In genomic region chr12:68838046-68838886, GRCh38 we compare ENCODE assay signal across 3 cellular contexts.
TF ChIP-seq lines count a peak whose summit lies in the region.

No MANE protein-coding gene starts in this region.

TF ChIP-seq in GM12891, 5 proteins besides CTCF, POLR2A, EP300 and RAD21:
- TF ChIP-seq SPI1 (IDR thresholded peaks at IDR 0.05; ENCODE audit: low read depth, low read length) (no peak), POU2F2 (IDR thresholded peaks at IDR 0.05; ENCODE audit: low read depth, low read length) (no peak), TAF1 (IDR thresholded peaks at IDR 0.05; ENCODE audit: low read depth, low read length) (no peak), POLR2AphosphoS5 (IDR thresholded peaks at IDR 0.05; ENCODE audit: low read depth, low read length) (peak; percentile 65; the same call in 1 of the 2 replicates), PAX5 (IDR thresholded peaks at IDR 0.05; ENCODE audit: insufficient read depth, low read length, severe bottlenecking) (no peak)

TF ChIP-seq in K562, 482 proteins besides CTCF, POLR2A, EP300 and RAD21:
- TF ChIP-seq GTF3C2 (IDR thresholded peaks at IDR 0.05; ENCODE audit: borderline replicate concordance, extremely low read depth, insufficient read length) (no peak), ZNF696 (CRISPR knock-in tag; conservative IDR thresholded peaks at IDR 0.05) (no peak), ZNF655 (CRISPR knock-in tag; IDR thresholded peaks at IDR 0.05) (no peak), ZNF121 (CRISPR knock-in tag; conservative IDR thresholded peaks at IDR 0.05) (no peak), SIN3B (IDR thresholded peaks at IDR 0.05; ENCODE audit: low read depth) (no peak), ID3 (CRISPR knock-in tag; IDR thresholded peaks at IDR 0.05) (no peak), ID3 (tag; IDR thresholded peaks at IDR 0.05) (no peak), ERF (CRISPR knock-in tag; IDR thresholded peaks at IDR 0.05) (no peak), ATF1 (CRISPR knock-in tag; IDR thresholded peaks at IDR 0.05) (no peak), ATF1 (tag; IDR thresholded peaks at IDR 0.05) (no peak), SUPT5H (IDR thresholded peaks at IDR 0.05) (no peak), ATF6 (CRISPR knock-in tag; IDR thresholded peaks at IDR 0.05) (no peak), NEUROD1 (IDR thresholded peaks at IDR 0.05; ENCODE audit: borderline replicate concordance, low read depth, low read length, partially characterized antibody) (no peak), MAFG (tag; conservative IDR thresholded peaks at IDR 0.05) (no peak), ZNF3 (CRISPR knock-in tag; IDR thresholded peaks at IDR 0.05) (no peak), RBM34 (IDR thresholded peaks at IDR 0.05; ENCODE audit: borderline replicate concordance, insufficient read depth, low read length) (no peak), CCAR2 (IDR thresholded peaks at IDR 0.05; ENCODE audit: low read depth, low read length) (no peak)

TF ChIP-seq in HEK293T, 16 proteins besides CTCF, POLR2A, EP300 and RAD21:
- no peak for TF ChIP-seq ARNT (IDR thresholded peaks at IDR 0.05)
- no peak for TF ChIP-seq FOXM1 (IDR thresholded peaks at IDR 0.05; ENCODE audit: borderline replicate concordance)
- TF ChIP-seq HDGF (IDR thresholded peaks at IDR 0.05; ENCODE audit: borderline replicate concordance), result no peak
- TF ChIP-seq ZNF384 (IDR thresholded peaks at IDR 0.05), result no peak
- no peak for TF ChIP-seq BHLHE40 (IDR thresholded peaks at IDR 0.05; ENCODE audit: borderline replicate concordance)
- TF ChIP-seq FOXA1 (IDR thresholded peaks at IDR 0.05), result no peak
- no peak for TF ChIP-seq SP1 (IDR thresholded peaks at IDR 0.05)
- TF ChIP-seq ELF4 (IDR thresholded peaks at IDR 0.05), result no peak
- no peak for TF ChIP-seq NFRKB (IDR thresholded peaks at IDR 0.05)
- TF ChIP-seq LEF1 (IDR thresholded peaks at IDR 0.05; ENCODE audit: borderline replicate concordance), result no peak
- TF ChIP-seq CTBP1 (IDR thresholded peaks at IDR 0.05; ENCODE audit: borderline replicate concordance), result no peak
